24 cellular contexts compared by ENCODE assay signal in genomic region chr10:29397221-29397620, GRCh38.
"Had no signal": no experiment of that assay in that cellular context is flagged by ENCODE, and none has a peak within 500 bp of the region (broad histone marks: within the 10 kb centered on the region; RNA-seq: fewer than 3 reads in every experiment).

No MANE protein-coding gene starts in this region.

- H3K4me3 Mint-ChIP-seq: memory B cell, natural killer cell had no signal

- H3K9me3 Mint-ChIP-seq: natural killer cell had no signal

- DNase-seq: dermis blood vessel endothelial cell; effector memory CD4-positive, alpha-beta T cell; foreskin keratinocyte; heart left ventricle; kidney; natural killer cell; right lobe of liver; small intestine; stimulated activated CD4-positive, alpha-beta T cell treated with anti-CD3 and anti-CD28 coated beads, Interleukin-12 subunit alpha, Interleukin-12 subunit beta, amount 100 ng/mL, for 4 hours; stimulated activated CD4-positive, alpha-beta T cell treated with anti-CD3 and anti-CD28 coated beads, Interleukin-1b, Interleukin-23, amount 100 ng/mL, for 48 hours; stimulated activated CD4-positive, alpha-beta T cell treated with anti-CD3 and anti-CD28 coated beads, Interleukin-4, amount 100 ng/mL, for 1 hour; stimulated activated CD8-positive, alpha-beta memory T cell treated with anti-CD3 and anti-CD28 coated beads, Interleukin-4, amount 100 ng/mL, for 48 hours; stimulated activated naive CD4-positive, alpha-beta T cell; stomach; thyroid gland; trophoblast cell had no signal

- H3K27me3 ChIP-seq: gastroesophageal sphincter, heart left ventricle, hepatocyte, right lobe of liver, stomach, thyroid gland, vagina had no signal

- H3K4me1 Mint-ChIP-seq: natural killer cell had no signal

- H3K36me3 ChIP-seq: esophagus muscularis mucosa, gastroesophageal sphincter, heart left ventricle, right lobe of liver, stomach, thyroid gland, vagina had no signal

- H3K36me3 Mint-ChIP-seq: memory B cell, natural killer cell had no signal

- H3K4me3 ChIP-seq: esophagus muscularis mucosa, gastroesophageal sphincter, heart left ventricle, hepatocyte, lung, right lobe of liver, stomach, thyroid gland, vagina had no signal

- H3K27ac Mint-ChIP-seq: memory B cell, natural killer cell, progenitor cell of endocrine pancreas had no signal

- H3K9me3 ChIP-seq: esophagus muscularis mucosa, gastroesophageal sphincter, right lobe of liver, stomach, thyroid gland, vagina had no signal

- H3K4me1 ChIP-seq: esophagus muscularis mucosa, foreskin keratinocyte, gastroesophageal sphincter, heart left ventricle, parathyroid adenoma, right lobe of liver, thyroid gland, vagina had no signal
